9 cellular contexts compared by ENCODE assay signal in genomic region chr6:163419413-163420314, GRCh38. TPM values are rescaled to one million over a fixed set of nuclear protein-coding genes. Genes with fewer than 3 reads are reported as not detected.
DNase-seq lines count a peak whose midpoint lies in the region; ATAC-seq and TF ChIP-seq lines count a peak whose summit lies in the region.
"Had no signal": no experiment of that assay in that cellular context is flagged by ENCODE, and none has a peak within 500 bp of the region (broad histone marks: within the 10 kb centered on the region; RNA-seq: fewer than 3 reads in every experiment).

No MANE protein-coding gene starts in this region.

- TF ChIP-seq CTCF in CD4-positive, alpha-beta T cell (IDR thresholded peaks at IDR 0.05) = no peak
- TF ChIP-seq CTCF in PC-9 (conservative IDR thresholded peaks at IDR 0.05) = no peak
- no peak for TF ChIP-seq CTCF in progenitor cell of endocrine pancreas (IDR thresholded peaks at IDR 0.05; ENCODE audit: unreplicated experiment)

- H3K27ac ChIP-seq in CD4-positive, alpha-beta T cell (ENCODE audit: low read depth, low read length) = no peak overlapping the region
- no peak overlapping the region for H3K27ac ChIP-seq in PC-9

- H3K36me3 ChIP-seq in PC-9 (ENCODE audit: low read depth) = 0 out of 2 replicates have a peak, but pooled peaks cover 3% of the 10 kb centered on the region

- peaks cover 61% of the 10 kb centered on the region for H3K4me1 Mint-ChIP-seq in CD4-positive, alpha-beta T cell (ENCODE audit: low read depth)
- H3K4me1 Mint-ChIP-seq in progenitor cell of endocrine pancreas (ENCODE audit: low read depth) = peaks cover 38% of the 10 kb centered on the region

- peaks cover 74% of the 10 kb centered on the region for H4K20me1 ChIP-seq in PC-9 (ENCODE audit: insufficient read depth)

- peak overlapping the region; percentile 93; the same call in 1 of the 2 replicates for H3K4me3 ChIP-seq in PC-9

- intact Hi-C loops in CD4-positive, alpha-beta T cell (cut with DNase I, micrococcal nuclease) = loop anchor here (5.0 to 10.0 kb wide), 2 partner anchors 133 to 695 kb away; partner anchors contain the start of genes PACRG (in 1 of the 2) and PRKN (in 1 of the 2)
- intact Hi-C loops in PC-9 (cut with micrococcal nuclease; ENCODE audit: unreplicated experiment) = loop anchor here (5.0 kb wide), 2 partner anchors 538 to 1508 kb away; no protein-coding TSS in a partner anchor

- H3K9me3 ChIP-seq in CD4-positive, alpha-beta T cell (ENCODE audit: control insufficient read depth, low read length) = no peaks in the 10 kb centered on the region
- H3K9me3 ChIP-seq in PC-9 (ENCODE audit: insufficient read depth, low read depth) = no peaks in the 10 kb centered on the region

- BruUV-seq in PC-9 (replicated peaks; lab: Mats Ljungman, UMichigan) = no TSS peak

- peaks cover 97% of the 10 kb centered on the region for H3K79me2 ChIP-seq in PC-9 (ENCODE audit: low read depth)

- POLR2A ChIA-PET in CD4-positive, alpha-beta T cell (lab: Charles Lee) = no interaction called here
- POLR2A ChIA-PET in PC-9 (lab: Charles Lee; ENCODE audit: unreplicated experiment) = no interaction called here

- H3K27ac Mint-ChIP-seq in CD4-positive, alpha-beta T cell = no peak overlapping the region
- peak overlapping the region; percentile 27 for H3K27ac Mint-ChIP-seq in progenitor cell of endocrine pancreas

- H3K27me3 Mint-ChIP-seq in CD4-positive, alpha-beta T cell = no peaks in the 10 kb centered on the region
- H3K27me3 Mint-ChIP-seq in progenitor cell of endocrine pancreas = no peaks in the 10 kb centered on the region

- no peaks in the 10 kb centered on the region for H3K9me3 Mint-ChIP-seq in CD4-positive, alpha-beta T cell
- H3K9me3 Mint-ChIP-seq in progenitor cell of endocrine pancreas (ENCODE audit: low read depth) = no peaks in the 10 kb centered on the region

- H3K27me3 ChIP-seq in CD4-positive, alpha-beta T cell (ENCODE audit: control insufficient read depth, insufficient read depth, low read length) = no peaks in the 10 kb centered on the region
- no peaks in the 10 kb centered on the region for H3K27me3 ChIP-seq in PC-9 (ENCODE audit: insufficient read depth, low read depth)

- peak overlapping the region; percentile 96 for H3K4me2 ChIP-seq in PC-9

- DNase-seq in CD4-positive, alpha-beta T cell = no peak
- DNase-seq in PC-9 = no peak
- DNase-seq in fibroblast of gingiva (ENCODE audit: low read depth) = peak; percentile 59
- no peak for DNase-seq in progenitor cell of endocrine pancreas (ENCODE audit: low spot score, unreplicated experiment)
- no peak for DNase-seq in HuH-7 (ENCODE audit: low spot score)
- DNase-seq in iPS-NIHi11 (ENCODE audit: low spot score) = no peak
- DNase-seq in NCI-H1694 (lab: John Stamatoyannopoulos, UW) = no peak
- no peak for DNase-seq in stimulated activated naive CD4-positive, alpha-beta T cell treated with Interleukin-2 at 50 U/mL for 16 hours (lab: John Stamatoyannopoulos, UW)
- DNase-seq: activated CD4-positive, CD25-positive, alpha-beta regulatory T cell treated with anti-CD3 and anti-CD28 coated beads, Interleukin-2, amount 50 U/mL, for 72 hours had no signal

- ATAC-seq in CD4-positive, alpha-beta T cell (ENCODE audit: poor library complexity) = no peak

- peaks cover 6% of the 10 kb centered on the region; the same call in 1 of the 2 replicates for H3F3A ChIP-seq in PC-9 (ENCODE audit: insufficient read depth, low read depth)

- peaks cover 43% of the 10 kb centered on the region for H3K4me1 ChIP-seq in PC-9 (replicated peaks; ENCODE audit: insufficient read depth)

- CTCF ChIA-PET in CD4-positive, alpha-beta T cell (lab: Charles Lee) = interaction anchor here (1.5 kb wide), 1 partner anchor 31 kb away, joined by 3 read pairs; no protein-coding TSS in a partner anchor
- CTCF ChIA-PET in PC-9 (lab: Charles Lee) = no interaction called here

- H3K9me2 ChIP-seq in PC-9 (ENCODE audit: insufficient read depth) = no peaks in the 10 kb centered on the region

- H3K4me3 Mint-ChIP-seq in CD4-positive, alpha-beta T cell = peak overlapping the region; percentile 61
- H3K4me3 Mint-ChIP-seq in progenitor cell of endocrine pancreas (ENCODE audit: low read depth) = no peak overlapping the region

- no peak overlapping the region for H2AFZ ChIP-seq in PC-9

- H3K36me3 Mint-ChIP-seq in CD4-positive, alpha-beta T cell (ENCODE audit: low read depth) = peaks cover 6% of the 10 kb centered on the region
- H3K36me3 Mint-ChIP-seq in progenitor cell of endocrine pancreas (ENCODE audit: insufficient read depth) = no peaks in the 10 kb centered on the region

RNA-seq across cellular contexts. Expression of gene QKI, which starts 5.1 kb away (rescaled TPM):
- 10 to 100 TPM; 60.7 to 67.3 TPM for total RNA-seq in CD4-positive, alpha-beta T cell
- total RNA-seq in PC-9 (2021) = 47.1 and 50.8 TPM in 2 replicates
- 88.4 and 97.3 TPM in 2 replicates for total RNA-seq in progenitor cell of endocrine pancreas
